Comparison of ENCODE assay signal across 8 cellular contexts in the genomic region with DNA sequence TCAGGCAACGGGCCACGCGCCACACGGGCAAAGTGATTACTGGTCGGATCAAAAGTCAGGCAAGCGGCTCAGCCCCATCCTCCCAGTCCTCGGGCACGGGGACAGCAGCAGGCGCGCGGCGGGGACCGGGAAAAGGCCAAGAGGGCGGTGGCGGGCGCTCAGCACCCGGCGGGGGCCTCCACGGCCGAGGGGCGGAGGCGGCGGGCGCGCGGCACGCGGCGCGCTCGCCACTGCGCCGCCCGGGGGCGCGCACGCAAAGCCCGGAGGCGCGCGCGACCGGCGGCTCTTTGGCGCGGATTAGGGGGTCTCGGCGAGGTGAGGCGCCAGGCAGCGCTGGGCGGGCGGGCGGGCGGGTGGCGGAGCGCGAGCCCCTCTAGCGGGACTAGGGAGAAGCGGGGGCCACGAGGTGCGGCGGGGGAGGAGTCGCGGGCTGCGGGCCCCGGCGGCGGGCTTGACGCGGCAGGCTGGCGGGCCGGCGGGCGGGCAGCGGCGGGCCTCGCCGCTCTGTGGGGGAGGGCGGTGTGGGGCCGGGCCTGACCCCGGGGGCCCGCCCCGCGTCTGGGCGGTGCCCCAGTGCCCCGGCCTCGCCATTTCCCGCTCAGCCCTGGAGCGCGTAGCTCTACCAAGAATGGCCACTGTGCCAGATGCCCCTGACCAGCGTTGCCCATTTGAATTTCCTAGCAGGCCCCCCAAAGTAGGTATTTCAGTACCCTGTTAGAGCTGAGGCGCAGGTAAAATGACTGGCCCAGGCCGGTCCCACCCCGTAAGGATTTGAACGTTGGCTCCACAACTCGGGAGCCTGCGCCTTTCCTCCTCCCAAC. TPM values are rescaled to one million over a fixed set of nuclear protein-coding genes. Genes with fewer than 3 reads are reported as not detected.
DNase-seq lines count a peak whose midpoint lies in the region; ATAC-seq and TF ChIP-seq lines count a peak whose summit lies in the region.

A gene (minus strand): TSS at position 202 of the 821 bp plus-strand sequence. CDS start 537 bp downstream, outside the sequence.
A gene with protein sequence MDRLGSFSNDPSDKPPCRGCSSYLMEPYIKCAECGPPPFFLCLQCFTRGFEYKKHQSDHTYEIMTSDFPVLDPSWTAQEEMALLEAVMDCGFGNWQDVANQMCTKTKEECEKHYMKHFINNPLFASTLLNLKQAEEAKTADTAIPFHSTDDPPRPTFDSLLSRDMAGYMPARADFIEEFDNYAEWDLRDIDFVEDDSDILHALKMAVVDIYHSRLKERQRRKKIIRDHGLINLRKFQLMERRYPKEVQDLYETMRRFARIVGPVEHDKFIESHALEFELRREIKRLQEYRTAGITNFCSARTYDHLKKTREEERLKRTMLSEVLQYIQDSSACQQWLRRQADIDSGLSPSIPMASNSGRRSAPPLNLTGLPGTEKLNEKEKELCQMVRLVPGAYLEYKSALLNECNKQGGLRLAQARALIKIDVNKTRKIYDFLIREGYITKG (plus strand): TSS at position 252 of the 821 bp plus-strand sequence. CDS start 4,480 bp downstream, outside the sequence.

- H3K4me2 ChIP-seq in MM.1S (ENCODE audit: low read depth, low read length) = peak within 1 kb of the TSS; percentile 99

- peak within 1 kb of the TSS; percentile 76 for H3K27ac ChIP-seq in MM.1S (ENCODE audit: low read length)
- peak within 1 kb of the TSS; percentile 67 to 69 for H3K27ac ChIP-seq in ovary
- peak within 1 kb of the TSS; percentile 89 to 95 for H3K27ac ChIP-seq in thoracic aorta

- H3K4me3 Mint-ChIP-seq in activated naive CD4-positive, alpha-beta T cell treated with anti-CD3 and anti-CD28 coated beads, Interleukin-2, amount 50 U/mL, for 24 hours = peak within 1 kb of the TSS; percentile 99
- peak within 1 kb of the TSS; percentile 98 for H3K4me3 Mint-ChIP-seq in glutamatergic neuron (ENCODE audit: unreplicated experiment)

- TF ChIP-seq CTCF in MM.1S (IDR thresholded peaks at IDR 0.05; ENCODE audit: low read length) (no peak), glutamatergic neuron (IDR thresholded peaks at IDR 0.05; ENCODE audit: partially characterized antibody, unreplicated experiment) (no peak), ovary (IDR thresholded peaks at IDR 0.05) (peak in 1 of 3 donors; percentile 19), thoracic aorta (IDR thresholded peaks at IDR 0.05) (peak; percentile 20)

- H3K4me1 ChIP-seq in HAP-1 = peaks cover 14% of the 10 kb centered on the region
- peaks cover 7% of the 10 kb centered on the region; the same call in 1 of the 2 replicates for H3K4me1 ChIP-seq in MM.1S (ENCODE audit: low read length)
- H3K4me1 ChIP-seq in ovary (ENCODE audit: insufficient read depth) = peaks cover 7% of the 10 kb centered on the region
- H3K4me1 ChIP-seq in thoracic aorta (ENCODE audit: control insufficient read depth in 1 of 2, low read depth in 2 of 2) = peaks cover 13 to 25% of the 10 kb centered on the region in 2 donors

- DNase-seq in GDM1 (lab: John Stamatoyannopoulos, UW) (peak; percentile 79), HAP-1 (ENCODE audit: low spot score in 2 of 2) (peak; percentile 78 to 86), MM.1S (peak; percentile 88), SKM-1 (lab: John Stamatoyannopoulos, UW; ENCODE audit: unreplicated experiment) (peak; percentile 77), glutamatergic neuron (peak; percentile 78), ovary (peak; percentile 56 to 81 (median 72)), thoracic aorta (ENCODE audit: low spot score) (peak; percentile 14)

- 0 to 1% (median 1%) methylated on average over 29 to 97 of the region's 97 CpGs for WGBS in ovary, 3 donors

- H3K36me3 ChIP-seq in HAP-1 (replicated peaks) (peaks cover 19% of the 10 kb centered on the region), MM.1S (replicated peaks; ENCODE audit: insufficient read depth, low read length) (no peaks in the 10 kb centered on the region), ovary (no peaks in the 10 kb centered on the region), thoracic aorta (no peaks in the 10 kb centered on the region)

- H3K9me2 ChIP-seq in MM.1S (replicated peaks; ENCODE audit: insufficient read depth, low read length) = no peaks in the 10 kb centered on the region

- peak within 1 kb of the TSS; percentile 98 for H3K27ac Mint-ChIP-seq in activated naive CD4-positive, alpha-beta T cell treated with anti-CD3 and anti-CD28 coated beads, Interleukin-2, amount 50 U/mL, for 24 hours
- peak within 1 kb of the TSS; percentile 93 for H3K27ac Mint-ChIP-seq in glutamatergic neuron (ENCODE audit: unreplicated experiment)

- peaks cover 32% of the 10 kb centered on the region for H3K79me2 ChIP-seq in MM.1S (ENCODE audit: low read length)

- no peaks in the 10 kb centered on the region for H3K9me3 Mint-ChIP-seq in activated naive CD4-positive, alpha-beta T cell treated with anti-CD3 and anti-CD28 coated beads, Interleukin-2, amount 50 U/mL, for 24 hours
- H3K9me3 Mint-ChIP-seq in glutamatergic neuron (ENCODE audit: unreplicated experiment) = peaks cover 1% of the 10 kb centered on the region

- H3K9ac ChIP-seq in MM.1S (ENCODE audit: low read length) = peak within 1 kb of the TSS; percentile 96

- intact Hi-C loops in ovary (cut with DNase I) = no loop called here

- peaks cover 55% of the 10 kb centered on the region for H3K4me1 Mint-ChIP-seq in activated naive CD4-positive, alpha-beta T cell treated with anti-CD3 and anti-CD28 coated beads, Interleukin-2, amount 50 U/mL, for 24 hours
- peaks cover 2% of the 10 kb centered on the region for H3K4me1 Mint-ChIP-seq in glutamatergic neuron (ENCODE audit: low read depth, unreplicated experiment)

- peaks cover 4% of the 10 kb centered on the region; the same call in 1 of the 2 replicates for H3F3A ChIP-seq in MM.1S (ENCODE audit: insufficient read depth, low read length)

- peak within 1 kb of the TSS; percentile 99 for H2AFZ ChIP-seq in MM.1S (ENCODE audit: low read length)

- no peaks in the 10 kb centered on the region for H4K20me1 ChIP-seq in MM.1S (ENCODE audit: insufficient read depth, low read length)

- H3K27me3 Mint-ChIP-seq in activated naive CD4-positive, alpha-beta T cell treated with anti-CD3 and anti-CD28 coated beads, Interleukin-2, amount 50 U/mL, for 24 hours = no peaks in the 10 kb centered on the region
- H3K27me3 Mint-ChIP-seq in glutamatergic neuron (ENCODE audit: unreplicated experiment) = peaks cover 5% of the 10 kb centered on the region

- peak; percentile 77 for ATAC-seq in thoracic aorta (ENCODE audit: insufficient number of reproducible peaks, low FRiP score, low read depth)

- peaks cover 3% of the 10 kb centered on the region for H3K36me3 Mint-ChIP-seq in activated naive CD4-positive, alpha-beta T cell treated with anti-CD3 and anti-CD28 coated beads, Interleukin-2, amount 50 U/mL, for 24 hours
- H3K36me3 Mint-ChIP-seq in glutamatergic neuron (ENCODE audit: unreplicated experiment) = no peaks in the 10 kb centered on the region

- TF ChIP-seq POLR2A in ovary (IDR thresholded peaks at IDR 0.05) = peak; percentile 47

- H3K4me3 ChIP-seq in HAP-1 (peak within 1 kb of the TSS; percentile 77), MM.1S (ENCODE audit: low read length) (peak within 1 kb of the TSS; percentile 98), ovary (peak within 1 kb of the TSS; percentile 77), thoracic aorta (peak within 1 kb of the TSS; percentile 90)

- no peaks in the 10 kb centered on the region for H3K9me3 ChIP-seq in HAP-1
- H3K9me3 ChIP-seq in MM.1S (replicated peaks; ENCODE audit: insufficient read depth, low read length) = no peaks in the 10 kb centered on the region
- H3K9me3 ChIP-seq in ovary = no peaks in the 10 kb centered on the region
- no peaks in the 10 kb centered on the region for H3K9me3 ChIP-seq in thoracic aorta

- H3K27me3 ChIP-seq in HAP-1 (ENCODE audit: low read depth) = no peaks in the 10 kb centered on the region
- H3K27me3 ChIP-seq in MM.1S (replicated peaks; ENCODE audit: insufficient read depth, low read length) = no peaks in the 10 kb centered on the region
- no peaks in the 10 kb centered on the region for H3K27me3 ChIP-seq in ovary
- H3K27me3 ChIP-seq in thoracic aorta (replicated peaks; ENCODE audit: insufficient read depth) = no peaks in the 10 kb centered on the region

- in situ Hi-C loops in HAP-1 (cut with MboI; ENCODE audit: low sequenced_read_pairs) = no loop called here

- TF ChIP-seq EP300 in ovary (IDR thresholded peaks at IDR 0.05) = no peak

RNA-seq across cellular contexts. Expression of the first gene that starts in this region (rescaled TPM):
- 145 TPM for total RNA-seq in glutamatergic neuron (ENCODE audit: unreplicated experiment)
- 100 to 1,000 TPM in 1 of 7 donors, 10 to 100 TPM in 6; 20.5 to 104 (median 43.3) TPM for total RNA-seq in ovary
- 10 to 100 TPM; 10.9 to 36.8 TPM for polyA plus RNA-seq in ovary
- total RNA-seq in thoracic aorta = 10 to 100 TPM; 20.7 to 34.0 TPM

RNA-seq across cellular contexts. Expression of the second gene that starts in this region (rescaled TPM):
- 30.6 TPM for total RNA-seq in glutamatergic neuron (ENCODE audit: unreplicated experiment)
- total RNA-seq in ovary = 10 to 100 TPM; 12.9 to 33.2 (median 24.9) TPM
- 10 to 100 TPM in 1 of 2 donors, 1 to 10 TPM in 1; 9.2 to 20.5 TPM for polyA plus RNA-seq in ovary
- 10 to 100 TPM in 1 of 2 donors, 1 to 10 TPM in 1; 8.1 to 14.7 TPM for total RNA-seq in thoracic aorta

Comparison
In these comparisons a context has a peak if more than half of its experiments do, and no peak if none do; other contexts are left out.
1. Peak in every context shown above with its lines: DNase-seq, ATAC-seq, H3K4me3 ChIP-seq and H3K27ac ChIP-seq.
2. DNase-seq: peak in every context shown above with its lines; median percentile 88 in MM.1S; 82 in HAP-1; 79 in GDM1; 78 in glutamatergic neuron; 77 in SKM-1; 72 in ovary; 14 in thoracic aorta.